Comparison of ENCODE assay signal across 13 cellular contexts in genomic region chr4:106583567-106583966, GRCh38.
DNase-seq lines count a peak whose midpoint lies in the region; ATAC-seq, FAIRE-seq and TF ChIP-seq lines count a peak whose summit lies in the region.
"Had no signal": no experiment of that assay in that cellular context is flagged by ENCODE, and none has a peak within 500 bp of the region (broad histone marks: within the 10 kb centered on the region; RNA-seq: fewer than 3 reads in every experiment).

No MANE protein-coding gene starts in this region.

- ATAC-seq in pancreas (peak in 2 of 4 donors; percentile 32 to 64), GM18520 (IDR thresholded peaks at IDR 0.05; ENCODE audit: unreplicated experiment) (no peak), GM19455 (IDR thresholded peaks at IDR 0.05; ENCODE audit: unreplicated experiment) (no peak)
- ATAC-seq: gastrocnemius medialis had no signal

- no peaks in the 10 kb centered on the region for H3K36me3 ChIP-seq in pancreas
- no peaks in the 10 kb centered on the region for H3K36me3 ChIP-seq in HAP-1 (replicated peaks)
- H3K36me3 ChIP-seq: gastrocnemius medialis had no signal

- H3K4me1 ChIP-seq in pancreas (no peaks in the 10 kb centered on the region), HAP-1 (no peaks in the 10 kb centered on the region)
- H3K4me1 ChIP-seq: gastrocnemius medialis had no signal

- DNase-seq in GM04503 (ENCODE audit: low read depth) = peak; percentile 98
- peak; percentile 81 for DNase-seq in NOMO-1 treated with dmso at 0.1 percent for 144 hours (lab: John Stamatoyannopoulos, UW; ENCODE audit: unreplicated experiment)
- DNase-seq in epithelial cell of esophagus (ENCODE audit: low read depth) = peak; percentile 95
- DNase-seq in pancreas = no peak
- no peak for DNase-seq in HAP-1 (ENCODE audit: low spot score in 2 of 2)
- no peak for DNase-seq in stimulated activated CD4-positive, alpha-beta T cell treated with anti-CD3 and anti-CD28 coated beads, Interleukin-12 subunit alpha, Interleukin-12 subunit beta, amount 100 ng/mL, for 4 hours
- DNase-seq: activated effector memory CD4-positive, alpha-beta T cell treated with anti-CD3 and anti-CD28 coated beads, Interleukin-2, amount 50 U/mL, for 16 hours; gastrocnemius medialis; NCI-H2081 treated with DMSO at 0.1 percent for 48 hours; T1000 had no signal

- H3K9me3 ChIP-seq in pancreas (no peaks in the 10 kb centered on the region), HAP-1 (no peaks in the 10 kb centered on the region)
- H3K9me3 ChIP-seq: gastrocnemius medialis had no signal

- H3K4me3 ChIP-seq in epithelial cell of esophagus (ENCODE audit: low read length) (no peak overlapping the region), pancreas (no peak overlapping the region), HAP-1 (no peak overlapping the region)
- H3K4me3 ChIP-seq: gastrocnemius medialis had no signal

- peak; percentile 56 for FAIRE-seq in pancreas (lab: Jason Lieb, UNC)
- FAIRE-seq: G401.6 had no signal

- H3K27me3 ChIP-seq in pancreas (no peaks in the 10 kb centered on the region), HAP-1 (ENCODE audit: low read depth) (no peaks in the 10 kb centered on the region)
- H3K27me3 ChIP-seq: gastrocnemius medialis had no signal

- H3K27ac ChIP-seq in pancreas = no peak overlapping the region
- H3K27ac ChIP-seq: gastrocnemius medialis had no signal

- intact Hi-C loops in pancreas (cut with DNase I) = no loop called here

- WGBS in pancreas, 2 donors = 47 to 52% methylated on average over 2 of the region's 2 CpGs

- TF ChIP-seq CTCF in epithelial cell of esophagus (IDR thresholded peaks at IDR 0.05; ENCODE audit: insufficient read depth, low read depth, low read length, missing control alignments) (no peak), pancreas (IDR thresholded peaks at IDR 0.05) (no peak)

- in situ Hi-C loops in HAP-1 (cut with MboI; ENCODE audit: low sequenced_read_pairs) = no loop called here

Comparison
In these comparisons a context has a peak if more than half of its experiments do, and no peak if none do; other contexts are left out.
1. DNase-seq: peak in GM04503 (single experiment), NOMO-1 treated with dmso at 0.1 percent for 144 hours (single experiment) and epithelial cell of esophagus (single experiment); none in pancreas (0 of 6), HAP-1 (0 of 2) and stimulated activated CD4-positive, alpha-beta T cell treated with anti-CD3 and anti-CD28 coated beads, Interleukin-12 subunit alpha, Interleukin-12 subunit beta, amount 100 ng/mL, for 4 hours (single experiment).